Comparison of ENCODE assay signal across 26 cellular contexts in genomic region chr3:150419959-150420358, GRCh38. TPM values are rescaled to one million over a fixed set of nuclear protein-coding genes. Genes with fewer than 3 reads are reported as not detected.
DNase-seq lines count a peak whose midpoint lies in the region; ATAC-seq and TF ChIP-seq lines count a peak whose summit lies in the region.
"Had no signal": no experiment of that assay in that cellular context is flagged by ENCODE, and none has a peak within 500 bp of the region (broad histone marks: within the 10 kb centered on the region; RNA-seq: fewer than 3 reads in every experiment).

No MANE protein-coding gene starts in this region.

- peaks cover 26% of the 10 kb centered on the region for H3K36me3 Mint-ChIP-seq in osteocyte (ENCODE audit: unreplicated experiment)

- H3K9me3 Mint-ChIP-seq in osteocyte (ENCODE audit: unreplicated experiment): no peaks in the 10 kb centered on the region
- H3K9me3 Mint-ChIP-seq: activated CD4-positive, alpha-beta T cell treated with anti-CD3 and anti-CD28 coated beads, Interleukin-2, amount 10 ng/mL, durations not matched to agents 24 days and 14 days; H9 had no signal

- DNase-seq in DMS 273 (lab: John Stamatoyannopoulos, UW; ENCODE audit: unreplicated experiment) (peak; percentile 17), DMS 273 treated with DMSO at 0.1 percent for 48 hours (lab: John Stamatoyannopoulos, UW) (no peak), NCI-H82 (lab: John Stamatoyannopoulos, UW) (peak; percentile 95), epithelial cell of prostate (ENCODE audit: low read depth, low spot score) (no peak), osteocyte (ENCODE audit: extremely low spot score, unreplicated experiment) (no peak), SK-N-DZ (ENCODE audit: low spot score) (no peak)
- DNase-seq in stimulated activated CD4-positive, alpha-beta T cell treated with anti-CD3 and anti-CD28 coated beads, Interleukin-1b, Interleukin-23, amount 100 ng/mL, for 48 hours: no peak
- DNase-seq: activated CD4-positive, alpha-beta T cell treated with anti-CD3 and anti-CD28 coated beads, Interleukin-2, amount 10 ng/mL, durations not matched to agents 24 days and 14 days; activated naive CD4-positive, alpha-beta T cell treated with anti-CD3 and anti-CD28 coated beads, Interleukin-2, amount 50 U/mL, for 16 hours; anterior cingulate cortex; central memory CD4-positive, alpha-beta T cell; dermis blood vessel endothelial cell; DND-41; H9; kidney; NCI-H1417; NCI-H2081 treated with DMSO at 0.1 percent for 48 hours; RPMI8226; SK-N-SH; small intestine; substantia nigra; T-helper 2 cell; upper lobe of right lung had no signal

- peaks cover 79% of the 10 kb centered on the region for H3K4me1 Mint-ChIP-seq in osteocyte (ENCODE audit: unreplicated experiment)

- H3K27me3 Mint-ChIP-seq in osteocyte (ENCODE audit: unreplicated experiment): no peaks in the 10 kb centered on the region
- H3K27me3 Mint-ChIP-seq: activated CD4-positive, alpha-beta T cell treated with anti-CD3 and anti-CD28 coated beads, Interleukin-2, amount 10 ng/mL, durations not matched to agents 24 days and 14 days had no signal

- TF ChIP-seq POLR2A in GM18505 (IDR thresholded peaks at IDR 0.05; ENCODE audit: borderline replicate concordance, extremely low read depth, insufficient read depth, insufficient read length): no peak

- no peak for ATAC-seq in GM18505 (IDR thresholded peaks at IDR 0.05; ENCODE audit: unreplicated experiment)
- ATAC-seq: HepG2, upper lobe of right lung had no signal

- H3K4me3 Mint-ChIP-seq in osteocyte (ENCODE audit: unreplicated experiment): no peak overlapping the region
- H3K4me3 Mint-ChIP-seq: activated CD4-positive, alpha-beta T cell treated with anti-CD3 and anti-CD28 coated beads, Interleukin-2, amount 10 ng/mL, durations not matched to agents 24 days and 14 days; H9 had no signal

- peak overlapping the region; percentile 99 for H3K27ac ChIP-seq in epithelial cell of prostate
- H3K27ac ChIP-seq: 22Rv1, upper lobe of right lung had no signal

- peak overlapping the region; percentile 25 for H3K27ac Mint-ChIP-seq in osteocyte (ENCODE audit: unreplicated experiment)
- H3K27ac Mint-ChIP-seq: activated CD4-positive, alpha-beta T cell treated with anti-CD3 and anti-CD28 coated beads, Interleukin-2, amount 10 ng/mL, durations not matched to agents 24 days and 14 days had no signal

- TF ChIP-seq CTCF in osteocyte (IDR thresholded peaks at IDR 0.05): no peak

RNA-seq across cellular contexts. Expression of gene TSC22D2, which starts 11.9 kb away (rescaled TPM):
- 51.3 and 51.5 TPM in 2 replicates for total RNA-seq in osteocyte
- 7.1 and 7.5 TPM in 2 replicates for polyA plus RNA-seq in SK-N-DZ (2014; cell fraction: cytosol; rRNA removed)
- polyA plus RNA-seq in SK-N-DZ (2014; cell fraction: nucleus; rRNA removed): 10.1 and 10.7 TPM in 2 replicates

Comparison
In these comparisons a context has a peak if more than half of its experiments do, and no peak if none do; other contexts are left out.
1. DNase-seq: peak in DMS 273 (single experiment) and NCI-H82 (single experiment); none in DMS 273 treated with DMSO at 0.1 percent for 48 hours (single experiment), epithelial cell of prostate (single experiment), osteocyte (single experiment), SK-N-DZ (single experiment) and stimulated activated CD4-positive, alpha-beta T cell treated with anti-CD3 and anti-CD28 coated beads, Interleukin-1b, Interleukin-23, amount 100 ng/mL, for 48 hours (single experiment).